In the genomic region with DNA sequence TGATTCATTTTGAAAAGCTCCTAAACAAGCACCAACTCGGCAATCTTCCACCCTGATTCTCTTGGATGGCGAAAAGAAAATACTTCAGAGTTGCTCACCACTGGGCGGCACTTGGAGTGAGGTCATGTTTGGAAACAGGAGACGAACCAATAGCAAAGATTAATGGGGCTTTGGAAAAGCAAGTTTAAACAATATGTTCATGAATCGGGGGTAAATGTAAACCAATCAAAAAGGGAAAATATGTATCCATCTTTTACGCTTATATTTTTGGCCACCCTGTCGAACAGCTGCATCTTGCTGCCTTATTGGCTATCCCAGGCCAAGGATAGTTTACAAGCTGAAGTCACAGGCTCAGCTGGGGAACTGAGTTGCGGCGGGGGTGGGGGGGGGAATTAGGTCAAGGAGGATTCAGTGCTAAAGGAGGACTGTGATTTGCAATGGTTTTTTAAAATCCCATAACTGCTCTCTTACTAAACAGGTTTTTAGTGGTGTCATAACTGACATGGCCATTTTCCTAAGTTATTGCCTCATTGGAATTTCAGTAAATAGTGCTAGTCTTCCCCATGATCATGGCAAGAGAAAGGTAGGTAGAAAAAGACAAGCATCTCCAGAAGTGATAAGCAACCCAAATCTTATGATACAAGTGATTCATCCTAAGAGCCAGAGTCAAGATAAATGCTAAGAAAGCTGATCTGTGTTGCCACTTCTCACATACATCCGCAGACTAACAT, we compare ENCODE assay signal across 14 cellular contexts.
DNase-seq lines count a peak whose midpoint lies in the region; ATAC-seq and TF ChIP-seq lines count a peak whose summit lies in the region.
"Had no signal": no experiment of that assay in that cellular context is flagged by ENCODE, and none has a peak within 500 bp of the region (broad histone marks: within the 10 kb centered on the region; RNA-seq: fewer than 3 reads in every experiment).

No MANE protein-coding gene starts in this region.

- in situ Hi-C loops in Panc1 (cut with HindIII; ENCODE audit: low pct_unique_long_range_greater_than_20kb, low sequenced_read_pairs) = no loop called here

- TF ChIP-seq CTCF in AG09309 (IDR thresholded peaks at IDR 0.05; ENCODE audit: control insufficient read depth, insufficient read depth, low read depth, low read length, missing control alignments) (peak; percentile 23), Panc1 (IDR thresholded peaks at IDR 0.05) (no peak), neural progenitor cell (IDR thresholded peaks at IDR 0.05) (no peak), testis (IDR thresholded peaks at IDR 0.05) (no peak)

- DNase-seq in AG09309 (ENCODE audit: low read depth) (peak; percentile 82), Panc1 (ENCODE audit: low read depth, low spot score) (no peak), fibroblast of gingiva (ENCODE audit: low read depth) (peak; percentile 95), neural progenitor cell (ENCODE audit: low spot score) (no peak), hypothalamus (lab: John Stamatoyannopoulos, UW) (no peak), testis (no peak), OCI-M2 (lab: John Stamatoyannopoulos, UW; ENCODE audit: unreplicated experiment) (no peak), erythroblast (lab: John Stamatoyannopoulos, UW) (no peak)
- DNase-seq: effector memory CD8-positive, alpha-beta T cell; kidney glomerular epithelial cell; NCI-H774 had no signal

- H3K9ac ChIP-seq in neural progenitor cell = no peak overlapping the region

- no peaks in the 10 kb centered on the region for H3K79me2 ChIP-seq in neural progenitor cell (ENCODE audit: low read depth)

- H4K20me1 ChIP-seq in neural progenitor cell (ENCODE audit: low read depth) = no peaks in the 10 kb centered on the region

- H3K9me3 ChIP-seq in Panc1 (ENCODE audit: control insufficient read depth, insufficient read depth, low read depth, low read length) (peaks cover 35% of the 10 kb centered on the region; the same call in 1 of the 2 replicates), neural progenitor cell (ENCODE audit: low read depth) (no peaks in the 10 kb centered on the region), testis (no peaks in the 10 kb centered on the region)

- H3K4me1 Mint-ChIP-seq in neural progenitor cell = peaks cover 19% of the 10 kb centered on the region
- H3K4me1 Mint-ChIP-seq: stimulated activated memory B cell treated with anti-CD40 and anti-IgM and Interleukin-4, amounts not matched to agents 10 μg/mL and 1 μg/mL and 100 μg/mL, for 72 hours had no signal

- H3K4me2 ChIP-seq in neural progenitor cell = no peak overlapping the region

- TF ChIP-seq POLR2A in testis (IDR thresholded peaks at IDR 0.05) = no peak
- TF ChIP-seq POLR2A in erythroblast (IDR thresholded peaks at IDR 0.05; ENCODE audit: low read length) = no peak

- no peak overlapping the region for H3K4me3 Mint-ChIP-seq in neural progenitor cell
- H3K4me3 Mint-ChIP-seq: effector memory CD8-positive, alpha-beta T cell; stimulated activated memory B cell treated with anti-CD40 and anti-IgM and Interleukin-4, amounts not matched to agents 10 μg/mL and 1 μg/mL and 100 μg/mL, for 72 hours; T-helper 2 cell treated with Interferon-gamma antibody and Interleukin-4, amounts not matched to agents 5 μg/mL and 100 μg/mL, for 36 hours had no signal

- WGBS in testis, 2 donors = 89% methylated on average over 10 of the region's 10 CpGs

- H2AFZ ChIP-seq in neural progenitor cell (replicated peaks) = no peak overlapping the region

- H3F3A ChIP-seq in neural progenitor cell (ENCODE audit: low read depth) = no peaks in the 10 kb centered on the region

- peaks cover 2% of the 10 kb centered on the region for H3K9me3 Mint-ChIP-seq in neural progenitor cell
- H3K9me3 Mint-ChIP-seq: effector memory CD8-positive, alpha-beta T cell; stimulated activated memory B cell treated with anti-CD40 and anti-IgM and Interleukin-4, amounts not matched to agents 10 μg/mL and 1 μg/mL and 100 μg/mL, for 72 hours; T-helper 2 cell treated with Interferon-gamma antibody and Interleukin-4, amounts not matched to agents 5 μg/mL and 100 μg/mL, for 36 hours had no signal

- intact Hi-C loops in Panc1 (cut with micrococcal nuclease; ENCODE audit: unreplicated experiment) = no loop called here
- intact Hi-C loops in testis (cut with DNase I; ENCODE audit: low total_unique reads) = no loop called here

- H3K27me3 ChIP-seq in Panc1 (ENCODE audit: control insufficient read depth, insufficient read depth, low read length) = no peaks in the 10 kb centered on the region
- H3K27me3 ChIP-seq in neural progenitor cell = no peaks in the 10 kb centered on the region
- no peaks in the 10 kb centered on the region for H3K27me3 ChIP-seq in testis

- H3K27ac Mint-ChIP-seq in neural progenitor cell = peak overlapping the region; percentile 41
- H3K27ac Mint-ChIP-seq: effector memory CD8-positive, alpha-beta T cell; stimulated activated memory B cell treated with anti-CD40 and anti-IgM and Interleukin-4, amounts not matched to agents 10 μg/mL and 1 μg/mL and 100 μg/mL, for 72 hours; T-helper 2 cell treated with Interferon-gamma antibody and Interleukin-4, amounts not matched to agents 5 μg/mL and 100 μg/mL, for 36 hours had no signal

- POLR2A ChIA-PET in Panc1 (lab: Charles Lee) = no interaction called here

- CTCF ChIA-PET in Panc1 (lab: Charles Lee) = no interaction called here

- H3K27ac ChIP-seq in Panc1 (ENCODE audit: low read length) = peak overlapping the region; percentile 62
- H3K27ac ChIP-seq in neural progenitor cell = no peak overlapping the region
- no peak overlapping the region for H3K27ac ChIP-seq in testis
- H3K27ac ChIP-seq: C4-2B had no signal

- H3K4me3 ChIP-seq in AG09309 (ENCODE audit: control insufficient read depth, low read depth, low read length) (no peak overlapping the region), Panc1 (ENCODE audit: low read depth in 2 of 2, low read length in 2 of 2) (no peak overlapping the region), neural progenitor cell (no peak overlapping the region), testis (no peak overlapping the region)

- H3K36me3 Mint-ChIP-seq in neural progenitor cell = no peaks in the 10 kb centered on the region
- H3K36me3 Mint-ChIP-seq: stimulated activated memory B cell treated with anti-CD40 and anti-IgM and Interleukin-4, amounts not matched to agents 10 μg/mL and 1 μg/mL and 100 μg/mL, for 72 hours had no signal

- BruUV-seq in Panc1 (replicated peaks; lab: Mats Ljungman, UMichigan) = no TSS peak

- no peak for ATAC-seq in Panc1
- ATAC-seq: effector memory CD8-positive, alpha-beta T cell; stimulated activated memory B cell treated with anti-CD40 and anti-IgM and Interleukin-4, amounts not matched to agents 10 μg/mL and 1 μg/mL and 100 μg/mL, for 72 hours had no signal

- no peaks in the 10 kb centered on the region; the same call in 1 of the 2 replicates for H3K4me1 ChIP-seq in Panc1 (ENCODE audit: control insufficient read depth, insufficient read depth, low read length)
- no peaks in the 10 kb centered on the region for H3K4me1 ChIP-seq in neural progenitor cell
- no peaks in the 10 kb centered on the region for H3K4me1 ChIP-seq in testis

- no peaks in the 10 kb centered on the region for H3K27me3 Mint-ChIP-seq in neural progenitor cell (ENCODE audit: insufficient read depth, low read depth)
- H3K27me3 Mint-ChIP-seq: stimulated activated memory B cell treated with anti-CD40 and anti-IgM and Interleukin-4, amounts not matched to agents 10 μg/mL and 1 μg/mL and 100 μg/mL, for 72 hours had no signal

- H3K36me3 ChIP-seq in Panc1 (ENCODE audit: control insufficient read depth, insufficient read depth, low read length) (no peaks in the 10 kb centered on the region), neural progenitor cell (no peaks in the 10 kb centered on the region), testis (ENCODE audit: low read depth, missing control alignments) (no peaks in the 10 kb centered on the region)

Comparison
In these comparisons a context has a peak if more than half of its experiments do, and no peak if none do; other contexts are left out.
1. DNase-seq: peak in AG09309 (single experiment) and fibroblast of gingiva (single experiment); none in Panc1 (single experiment), neural progenitor cell (single experiment), hypothalamus (0 of 51), testis (single experiment), OCI-M2 (single experiment) and erythroblast (0 of 2).